ENCODE assay signal across 8 cellular contexts in the genomic region with DNA sequence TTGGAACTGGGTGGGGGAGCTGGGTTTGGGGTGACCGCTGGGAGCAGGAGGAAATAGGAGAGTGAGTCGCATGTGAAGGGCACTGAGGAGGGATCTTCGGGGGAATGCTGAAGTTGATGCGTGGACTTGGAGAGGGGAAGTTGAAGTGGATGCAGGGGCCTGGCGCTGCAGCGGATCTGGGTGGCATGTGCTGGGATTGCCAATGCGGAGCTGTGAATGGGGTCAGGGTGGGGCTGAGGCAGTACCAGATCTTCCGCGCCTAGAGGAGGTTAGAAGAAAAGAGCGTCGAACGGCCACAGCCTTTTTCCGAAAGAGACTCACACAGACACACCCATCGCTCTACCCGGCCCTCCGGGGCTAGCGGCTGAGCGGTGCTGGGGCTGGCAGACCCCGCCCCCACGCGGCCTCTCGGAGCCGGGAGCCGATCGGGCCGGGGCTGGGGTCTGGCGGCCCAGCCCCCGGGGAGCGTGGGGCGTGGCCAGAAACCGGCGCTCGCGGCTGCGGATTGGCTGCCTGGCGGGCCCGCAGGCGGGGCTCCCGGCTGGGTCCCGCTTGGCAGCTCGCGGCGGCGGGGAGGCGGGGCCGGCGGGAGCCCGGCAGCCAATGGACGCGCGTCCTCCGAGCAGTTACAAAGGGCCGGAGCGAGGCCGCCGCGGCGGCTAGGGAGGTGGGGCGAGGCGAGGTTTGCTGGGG. TPM values are rescaled to one million over a fixed set of nuclear protein-coding genes. Genes with fewer than 3 reads are reported as not detected.
DNase-seq lines count a peak whose midpoint lies in the region; ATAC-seq and TF ChIP-seq lines count a peak whose summit lies in the region.

Gene TGFBR1, plus strand, starts transcription at position 655 of the 693 bp plus-strand sequence. CDS start 93 bp downstream, outside the sequence.

- H3K9me3 ChIP-seq in IMR-90 (ENCODE audit: control insufficient read depth, insufficient read depth, low read length): no peaks in the 10 kb centered on the region

- peak within 1 kb of the TSS; percentile 76; the same call in 1 of the 2 replicates for H2BK20ac ChIP-seq in IMR-90 (ENCODE audit: low read depth, low read length)

- DNase-seq in DMS 273 (lab: John Stamatoyannopoulos, UW; ENCODE audit: unreplicated experiment): peak; percentile 97
- DNase-seq in IMR-90: peak; percentile 89
- peak; percentile 39 for DNase-seq in OCI-M2 (lab: John Stamatoyannopoulos, UW; ENCODE audit: unreplicated experiment)
- DNase-seq in activated T-cell treated with anti-CD3 and anti-CD28 coated beads, Interleukin-2, amount 50 U/mL, for 1 hour: peak; percentile 96
- DNase-seq in epithelial cell of proximal tubule (ENCODE audit: low read depth): no peak
- peak; percentile 94 for DNase-seq in mucosa of gallbladder (ENCODE audit: low spot score)
- peak; percentile 71 to 88 for DNase-seq in stimulated activated CD8-positive, alpha-beta memory T cell treated with anti-CD3 and anti-CD28 coated beads, Interleukin-4, amount 100 ng/mL, for 4 hours (ENCODE audit: low read depth in 2 of 2, low spot score in 1 of 2)

- H2AFZ ChIP-seq in IMR-90 (replicated peaks; ENCODE audit: low read length, poor library complexity): peak within 1 kb of the TSS; percentile 95

- H3K18ac ChIP-seq in IMR-90 (ENCODE audit: low read depth, low read length): peak within 1 kb of the TSS; percentile 72

- peak within 1 kb of the TSS; percentile 94 for H3K56ac ChIP-seq in IMR-90 (ENCODE audit: extremely low read depth, insufficient read depth, low read length)

- H3K4me3 ChIP-seq in IMR-90 (ENCODE audit: insufficient read depth, low read depth, low read length): peak within 1 kb of the TSS; percentile 67
- H3K4me3 ChIP-seq in epithelial cell of proximal tubule (ENCODE audit: low read depth, low read length): peak within 1 kb of the TSS; percentile 70

- peaks cover 36% of the 10 kb centered on the region for H4K20me1 ChIP-seq in IMR-90 (ENCODE audit: insufficient read depth, low read length)

- H4K8ac ChIP-seq in IMR-90 (ENCODE audit: low read depth in 2 of 2, low read length in 2 of 2): peak within 1 kb of the TSS; percentile 86 to 92

- CTCF ChIA-PET in IMR-90 (lab: Yijun Ruan, JAX): interaction anchor here (0.6 to 2.1 kb wide), 5 partner anchors 10 to 152 kb away, joined by 3 to 5 read pairs (median 4); no protein-coding TSS in a partner anchor

- peak within 1 kb of the TSS; percentile 88; the same call in 2 of the 3 replicates for H2BK15ac ChIP-seq in IMR-90 (ENCODE audit: low read depth, low read length)

- peak within 1 kb of the TSS; percentile 93 for H2BK5ac ChIP-seq in IMR-90 (ENCODE audit: low read depth, low read length, poor library complexity, severe bottlenecking)

- H3K4me2 ChIP-seq in IMR-90 (ENCODE audit: low read depth, low read length): peak within 1 kb of the TSS; percentile 94

- peak within 1 kb of the TSS; percentile 69 for H4K5ac ChIP-seq in IMR-90 (ENCODE audit: low read depth, low read length)

- H3K36me3 ChIP-seq in IMR-90 (ENCODE audit: control insufficient read depth, insufficient read depth, low read length): no peaks in the 10 kb centered on the region; the same call in 1 of the 2 replicates

- H3K9me1 ChIP-seq in IMR-90 (ENCODE audit: insufficient read depth, low read length): peaks cover 5% of the 10 kb centered on the region

- ATAC-seq in GM21529 (IDR thresholded peaks at IDR 0.05; ENCODE audit: unreplicated experiment): peak; percentile 85
- peak; percentile 89 for ATAC-seq in IMR-90 (ENCODE audit: low read depth)

- peak; percentile 93 for TF ChIP-seq POLR2A in IMR-90 (IDR thresholded peaks at IDR 0.05; ENCODE audit: low read depth, low read length)

- H3K4me1 ChIP-seq in IMR-90 (ENCODE audit: control insufficient read depth, insufficient read depth, low read length): peaks cover 14% of the 10 kb centered on the region

- peak within 1 kb of the TSS; percentile 94 for H3K4ac ChIP-seq in IMR-90 (ENCODE audit: low read depth, low read length)

- in situ Hi-C loops in IMR-90 (cut with MboI; ENCODE audit: low sequenced_read_pairs): no loop called here

- POLR2A ChIA-PET in IMR-90 (lab: Charles Lee; ENCODE audit: unreplicated experiment): interaction anchor here (1.4 kb wide), 1 partner anchor 75 kb away, joined by 6 read pairs; no protein-coding TSS in a partner anchor

- dilution Hi-C loops in IMR-90 (cut with HindIII; ENCODE audit: low sequenced_read_pairs, unreplicated experiment): no loop called here

- intact Hi-C loops in IMR-90 (cut with micrococcal nuclease): loop anchor here (2.0 to 5.0 kb wide), 2 partner anchors 18 to 87 kb away; no protein-coding TSS in a partner anchor

- H2AK9ac ChIP-seq in IMR-90 (replicated peaks; ENCODE audit: low read depth, low read length, poor library complexity): peak within 1 kb of the TSS; percentile 87

- peak within 1 kb of the TSS; percentile 84 for H2AK5ac ChIP-seq in IMR-90 (ENCODE audit: low read depth, low read length)

- no peak for TF ChIP-seq CTCF in IMR-90 (conservative IDR thresholded peaks at IDR 0.05; ENCODE audit: low read depth, low read length)
- TF ChIP-seq CTCF in epithelial cell of proximal tubule (conservative IDR thresholded peaks at IDR 0.05; ENCODE audit: low read depth, low read length): no peak

- H3K9ac ChIP-seq in IMR-90 (ENCODE audit: low read depth, low read length): peak within 1 kb of the TSS; percentile 91

- H3K23ac ChIP-seq in IMR-90 (ENCODE audit: low read depth, low read length): peak within 1 kb of the TSS; percentile 68

- H3K27ac ChIP-seq in IMR-90 (ENCODE audit: insufficient read depth, low read length): peak within 1 kb of the TSS; percentile 95

- peak within 1 kb of the TSS; percentile 75 for H3K14ac ChIP-seq in IMR-90 (replicated peaks; ENCODE audit: low read depth, low read length)

- H3K79me1 ChIP-seq in IMR-90 (ENCODE audit: low read depth in 1 of 2, low read length in 2 of 2): peaks cover 6 to 40% of the 10 kb centered on the region in 2 experiments

- H3K27me3 ChIP-seq in IMR-90 (ENCODE audit: control insufficient read depth, insufficient read depth, low read length): no peaks in the 10 kb centered on the region

- H4K91ac ChIP-seq in IMR-90 (ENCODE audit: insufficient read depth, low read depth, low read length): peak within 1 kb of the TSS; percentile 94

- BruUV-seq in IMR-90 (replicated peaks; lab: Mats Ljungman, UMichigan): no TSS peak

- 0% methylated on average over 28 of the region's 60 CpGs; no CpG with 5 or more reads in 1 of the 2 experiments for WGBS in IMR-90 (ENCODE audit: extremely low coverage in 2 of 2, insufficient read length in 1 of 2), 2 experiments

- H2BK120ac ChIP-seq in IMR-90 (ENCODE audit: low read depth, low read length): peak within 1 kb of the TSS; percentile 83

- TF ChIP-seq RAD21 in IMR-90 (IDR thresholded peaks at IDR 0.05; ENCODE audit: low read length): no peak; the same call in 1 of the 2 replicates

TF ChIP-seq in IMR-90, 13 proteins besides CTCF, POLR2A, EP300 and RAD21:
- TF ChIP-seq SMC3 (IDR thresholded peaks at IDR 0.05; ENCODE audit: low read depth, low read length) (0 out of 2 replicates have a peak, but pooled peaks have one; percentile 1), MAZ (IDR thresholded peaks at IDR 0.05; ENCODE audit: borderline replicate concordance, low read depth, low read length) (peak; percentile 82; the same call in 1 of the 2 replicates), MXI1 (IDR thresholded peaks at IDR 0.05; ENCODE audit: borderline replicate concordance, low read depth, low read length) (no peak), CEBPB (IDR thresholded peaks at IDR 0.05; ENCODE audit: low read depth, low read length) (no peak), CHD1 (IDR thresholded peaks at IDR 0.05; ENCODE audit: low read depth, low read length) (no peak; the same call in 1 of the 2 replicates), USF2 (IDR thresholded peaks at IDR 0.05; ENCODE audit: low read depth, low read length) (peak; percentile 23; the same call in 1 of the 2 replicates)

RNA-seq across cellular contexts. Expression of gene TGFBR1, which starts in this region (rescaled TPM):
- total RNA-seq in IMR-90 (2012; rRNA removed): 57.8 and 75.3 TPM in 2 replicates
- 10.2 and 15.1 TPM in 2 replicates for polyA plus RNA-seq in IMR-90 (2012; rRNA removed)
- 7.8 and 11.8 TPM in 2 replicates for polyA plus RNA-seq in IMR-90 (2012; cell fraction: cytosol; rRNA removed)
- 1.8 and 11.2 TPM in 2 replicates for polyA plus RNA-seq in IMR-90 (2012; cell fraction: nucleus; rRNA removed; ENCODE audit: low replicate concordance)
- 29.0 and 42.8 TPM in 2 replicates for total RNA-seq in epithelial cell of proximal tubule
- total RNA-seq in mucosa of gallbladder: 69.2 TPM
